ENCODE assay signal across 8 cellular contexts in the genomic region with DNA sequence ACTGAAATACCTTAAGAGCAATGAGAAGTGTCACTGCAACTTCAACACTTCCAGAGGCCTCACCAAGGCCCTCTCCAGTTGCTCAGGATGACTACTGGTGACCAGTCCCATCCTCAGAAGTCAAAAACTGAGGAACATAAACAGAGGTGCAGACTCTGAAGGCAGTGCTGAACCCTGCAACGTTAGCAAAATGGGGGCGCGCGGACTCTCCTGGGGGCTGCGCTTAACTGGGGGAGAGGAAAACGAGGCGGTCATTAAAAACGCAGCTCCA. TPM values are rescaled to one million over a fixed set of nuclear protein-coding genes. Genes with fewer than 3 reads are reported as not detected.
DNase-seq lines count a peak whose midpoint lies in the region; ATAC-seq and TF ChIP-seq lines count a peak whose summit lies in the region.

No MANE protein-coding gene starts in this region.

- H3K4me1 Mint-ChIP-seq in IgD-negative memory B cell = peaks cover 11 to 17% (median 13%) of the 10 kb centered on the region in 3 donors
- peaks cover 16 to 34% (median 30%) of the 10 kb centered on the region in 4 donors for H3K4me1 Mint-ChIP-seq in naive thymus-derived CD8-positive, alpha-beta T cell

- no peak for ATAC-seq in naive thymus-derived CD8-positive, alpha-beta T cell

- POLR2A ChIA-PET in naive thymus-derived CD8-positive, alpha-beta T cell (lab: Charles Lee) = interaction anchor here (0.6 to 3.6 kb wide), 13 partner anchors 9 to 598 kb away, joined by 3 to 30 read pairs (median 8); partner anchors contain the start of genes ACAP2, FAM43A, LSG1 and PPP1R2

- no peaks in the 10 kb centered on the region for H3K27me3 Mint-ChIP-seq in IgD-negative memory B cell
- H3K27me3 Mint-ChIP-seq in naive thymus-derived CD8-positive, alpha-beta T cell = no peaks in the 10 kb centered on the region

- peak overlapping the region; percentile 80 to 90 (median 90) for H3K4me3 Mint-ChIP-seq in IgD-negative memory B cell
- peak overlapping the region; percentile 77 to 88 (median 84) for H3K4me3 Mint-ChIP-seq in naive thymus-derived CD8-positive, alpha-beta T cell

- peak overlapping the region in 2 of 3 donors; percentile 50 to 82 for H3K27ac Mint-ChIP-seq in IgD-negative memory B cell
- H3K27ac Mint-ChIP-seq in naive thymus-derived CD8-positive, alpha-beta T cell = peak overlapping the region in 9 of 10 donors; percentile 31 to 85 (median 77)

- peak overlapping the region; percentile 85 for H3K4me3 ChIP-seq in AG10803 (ENCODE audit: low read length)
- H3K4me3 ChIP-seq in coronary artery = peak overlapping the region; percentile 89

- TF ChIP-seq CTCF in AG10803 (conservative IDR thresholded peaks at IDR 0.05; ENCODE audit: low read length) = no peak; the same call in 1 of the 2 replicates
- no peak for TF ChIP-seq CTCF in coronary artery (IDR thresholded peaks at IDR 0.05)

- peak overlapping the region; percentile 72 to 85 for H3K27ac ChIP-seq in coronary artery

- peaks cover 2% of the 10 kb centered on the region for H3K36me3 Mint-ChIP-seq in IgD-negative memory B cell
- peaks cover 0 to 16% (median 5%) of the 10 kb centered on the region in 3 donors for H3K36me3 Mint-ChIP-seq in naive thymus-derived CD8-positive, alpha-beta T cell

- H3K9me3 Mint-ChIP-seq in IgD-negative memory B cell = no peaks in the 10 kb centered on the region
- H3K9me3 Mint-ChIP-seq in naive thymus-derived CD8-positive, alpha-beta T cell = no peaks in the 10 kb centered on the region

- DNase-seq in AG10803 (ENCODE audit: low read depth) = no peak
- DNase-seq in coronary artery (ENCODE audit: low spot score) = no peak
- DNase-seq in naive thymus-derived CD8-positive, alpha-beta T cell = no peak
- DNase-seq in NCI-H510A treated with DMSO at 0.1 percent for 48 hours (lab: John Stamatoyannopoulos, UW) = no peak
- no peak for DNase-seq in NOMO-1 treated with dmso at 0.1 percent for 144 hours (lab: John Stamatoyannopoulos, UW; ENCODE audit: unreplicated experiment)
- DNase-seq in NCI-H69 (lab: John Stamatoyannopoulos, UW) = no peak
- DNase-seq in NCI-H1694 (lab: John Stamatoyannopoulos, UW) = no peak

RNA-seq across cellular contexts. Expression of gene XXYLT1, which starts 0.9 kb away (rescaled TPM):
- 5.2 TPM for polyA plus RNA-seq in IgD-negative memory B cell
- 1 to 10 TPM; 5.4 to 5.6 TPM for total RNA-seq in naive thymus-derived CD8-positive, alpha-beta T cell
- polyA plus RNA-seq in naive thymus-derived CD8-positive, alpha-beta T cell = 1 to 10 TPM; 6.3 to 8.3 (median 7.2) TPM
